8 cellular contexts compared by ENCODE assay signal in the genomic region with DNA sequence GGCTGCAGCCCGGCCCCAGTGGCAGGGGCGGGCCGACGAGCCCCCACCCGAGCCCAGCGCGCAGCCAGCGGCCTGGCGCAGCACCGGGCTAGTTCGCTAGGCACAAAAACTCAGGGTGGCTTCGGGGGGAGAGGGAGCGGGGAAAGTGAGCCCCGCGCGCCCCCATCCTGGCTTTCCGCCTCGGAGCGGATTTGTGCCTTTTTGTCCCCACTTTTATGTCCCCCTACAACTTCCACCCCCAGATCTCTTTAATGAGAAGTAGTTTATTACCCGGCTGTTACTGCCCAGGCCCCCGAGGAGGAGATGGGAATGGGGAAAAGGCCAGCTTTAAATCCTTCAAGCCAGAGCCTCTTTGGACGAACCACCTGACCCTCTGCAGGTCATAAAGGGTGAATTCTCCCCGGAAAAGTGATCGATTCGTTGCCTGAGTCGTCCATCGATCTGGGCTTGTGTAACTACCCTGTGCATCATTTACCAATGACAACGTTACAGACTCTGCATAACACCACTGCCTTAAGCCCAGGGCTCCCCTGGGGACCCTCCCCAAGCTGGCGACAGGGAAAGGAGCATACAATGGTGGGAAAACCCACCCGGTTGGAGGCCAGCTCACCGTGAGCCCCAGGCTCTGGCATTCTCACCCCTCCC. TPM values are rescaled to one million over a fixed set of nuclear protein-coding genes. Genes with fewer than 3 reads are reported as not detected.
DNase-seq lines count a peak whose midpoint lies in the region; ATAC-seq and TF ChIP-seq lines count a peak whose summit lies in the region.

No MANE protein-coding gene starts in this region.

- H3K79me2 ChIP-seq in mesendoderm (ENCODE audit: control insufficient read depth, insufficient read depth, low read length), result peaks cover 22% of the 10 kb centered on the region

- H3K36me3 Mint-ChIP-seq in activated CD4-positive, alpha-beta T cell treated with anti-CD3 and anti-CD28 coated beads for 36 hours (ENCODE audit: low read depth), result no peaks in the 10 kb centered on the region

- H4K5ac ChIP-seq in mesendoderm (ENCODE audit: low read length), result no peak overlapping the region

- peak overlapping the region; percentile 65 for H3K9ac ChIP-seq in mesendoderm (ENCODE audit: low read length)

- no peaks in the 10 kb centered on the region for H3K9me3 ChIP-seq in testis

- H3K27ac Mint-ChIP-seq in activated CD4-positive, alpha-beta T cell treated with anti-CD3 and anti-CD28 coated beads for 36 hours, result no peak overlapping the region

- peaks cover 10% of the 10 kb centered on the region for H3K4me1 Mint-ChIP-seq in activated CD4-positive, alpha-beta T cell treated with anti-CD3 and anti-CD28 coated beads for 36 hours

- peak overlapping the region; percentile 93 for H3K18ac ChIP-seq in mesendoderm (ENCODE audit: low read length)

- peak overlapping the region; percentile 48 for H3K4me3 Mint-ChIP-seq in activated CD4-positive, alpha-beta T cell treated with anti-CD3 and anti-CD28 coated beads for 36 hours

- H3K4ac ChIP-seq in mesendoderm (ENCODE audit: low read depth, low read length), result peak overlapping the region; percentile 79

- no peak overlapping the region for H2BK15ac ChIP-seq in mesendoderm (replicated peaks; ENCODE audit: low read depth)

- CTCF ChIA-PET in activated CD4-positive, alpha-beta T cell treated with anti-CD3 and anti-CD28 coated beads for 36 hours (lab: Charles Lee), result interaction anchor here (0.6 to 2.2 kb wide), 5 partner anchors 32 to 406 kb away, joined by 3 to 29 read pairs (median 4); no protein-coding TSS in a partner anchor

- peak overlapping the region; percentile 15 for H3K23ac ChIP-seq in mesendoderm (ENCODE audit: low read length)

- H3K79me1 ChIP-seq in mesendoderm (ENCODE audit: low read length), result peaks cover 20% of the 10 kb centered on the region

- H3K4me1 ChIP-seq in mesendoderm (ENCODE audit: control insufficient read depth, low read depth, low read length) (peaks cover 13% of the 10 kb centered on the region), testis (peaks cover 32% of the 10 kb centered on the region)

- H3K27me3 ChIP-seq in mesendoderm (ENCODE audit: insufficient read depth, low read length, poor library complexity), result no peaks in the 10 kb centered on the region
- H3K27me3 ChIP-seq in testis, result no peaks in the 10 kb centered on the region

- H2AK5ac ChIP-seq in mesendoderm (ENCODE audit: low read length), result no peak overlapping the region

- H3K4me2 ChIP-seq in mesendoderm (ENCODE audit: low read length), result peak overlapping the region; percentile 49

- DNase-seq in activated CD4-positive, alpha-beta T cell treated with anti-CD3 and anti-CD28 coated beads for 36 hours, result no peak
- no peak for DNase-seq in activated CD4-positive, alpha-beta T cell treated with anti-CD3 and anti-CD28 coated beads for 48 hours
- no peak for DNase-seq in cardiac fibroblast (ENCODE audit: low read depth in 2 of 2)
- peak; percentile 59 for DNase-seq in mesendoderm
- no peak for DNase-seq in testis
- DNase-seq in omental fat pad (ENCODE audit: low spot score), result no peak
- no peak for DNase-seq in activated CD8-positive, alpha-beta memory T cell treated with anti-CD3 and anti-CD28 coated beads, Interleukin-2, amount 50 U/mL, for 48 hours

- POLR2A ChIA-PET in activated CD4-positive, alpha-beta T cell treated with anti-CD3 and anti-CD28 coated beads for 36 hours (lab: Charles Lee), result no interaction called here

- H3K36me3 ChIP-seq in mesendoderm (ENCODE audit: control insufficient read depth, insufficient read depth, low read length) (no peaks in the 10 kb centered on the region), testis (ENCODE audit: low read depth, missing control alignments) (no peaks in the 10 kb centered on the region)

- H3K4me3 ChIP-seq in cardiac fibroblast (replicated peaks in 1 of 2; ENCODE audit: low read depth in 2 of 2, low read length in 2 of 2) (peak overlapping the region; percentile 29 to 74), mesendoderm (ENCODE audit: low read length) (peak overlapping the region; percentile 2), testis (peak overlapping the region; percentile 59 to 61)

- H4K8ac ChIP-seq in mesendoderm (ENCODE audit: low read depth, low read length), result no peak overlapping the region

- WGBS in mesendoderm (ENCODE audit: extremely low coverage, insufficient coverage, low lambda C conversion rate), result no CpG with 5 or more reads among the region's 31 CpGs
- 12% methylated on average over 20 to 27 of the region's 31 CpGs for whole genome bisulfite sequencing in testis, 2 donors

- no peak overlapping the region for H3K27ac ChIP-seq in mesendoderm (ENCODE audit: low read depth, low read length)
- no peak overlapping the region for H3K27ac ChIP-seq in testis

- peak overlapping the region; percentile 21 for H2BK120ac ChIP-seq in mesendoderm (ENCODE audit: low read depth, low read length)

- TF ChIP-seq POLR2A in testis (IDR thresholded peaks at IDR 0.05), result no peak

- no peak for TF ChIP-seq CTCF in cardiac fibroblast (IDR thresholded peaks at IDR 0.05; ENCODE audit: low read depth, low read length)
- no peak for TF ChIP-seq CTCF in testis (IDR thresholded peaks at IDR 0.05)
- TF ChIP-seq CTCF in omental fat pad (IDR thresholded peaks at IDR 0.05), result no peak

- H3K56ac ChIP-seq in mesendoderm (ENCODE audit: low read length), result peak overlapping the region; percentile 77

- no peaks in the 10 kb centered on the region for H3K9me3 Mint-ChIP-seq in activated CD4-positive, alpha-beta T cell treated with anti-CD3 and anti-CD28 coated beads for 36 hours (ENCODE audit: low read depth)

- peaks cover 31% of the 10 kb centered on the region for H3K27me3 Mint-ChIP-seq in activated CD4-positive, alpha-beta T cell treated with anti-CD3 and anti-CD28 coated beads for 36 hours

- ATAC-seq in activated CD4-positive, alpha-beta T cell treated with anti-CD3 and anti-CD28 coated beads for 36 hours, result no peak
- ATAC-seq in HG03280 (IDR thresholded peaks at IDR 0.05; ENCODE audit: unreplicated experiment), result no peak
- ATAC-seq in omental fat pad (ENCODE audit: low FRiP score), result no peak

- intact Hi-C loops in activated CD4-positive, alpha-beta T cell treated with anti-CD3 and anti-CD28 coated beads for 36 hours (cut with DNase I, micrococcal nuclease), result no loop called here
- intact Hi-C loops in testis (cut with DNase I; ENCODE audit: low total_unique reads), result loop anchor here (5.0 kb wide), 1 partner anchor 139 kb away; no protein-coding TSS in a partner anchor

- peak overlapping the region; percentile 34 for H2BK5ac ChIP-seq in mesendoderm (ENCODE audit: low read length)

RNA-seq across cellular contexts. Expression of gene SH3PXD2A, which starts 0.6 kb away (rescaled TPM):
- 1 to 10 TPM; 6.7 to 7.7 TPM for total RNA-seq in activated CD4-positive, alpha-beta T cell treated with anti-CD3 and anti-CD28 coated beads for 36 hours
- 7.7 TPM for polyA plus RNA-seq in mesendoderm (2013, experiment 1 of 2)
- 7.8 TPM for polyA plus RNA-seq in mesendoderm (2013, experiment 2 of 2)
- 10 to 100 TPM; 10.8 to 12.0 TPM for total RNA-seq in testis
- polyA plus RNA-seq in testis (ENCODE audit: insufficient read depth, low read depth, low replicate concordance), result 12.1 TPM
- total RNA-seq in omental fat pad, result 10 to 100 TPM; 21.0 to 36.3 (median 22.5) TPM

Comparison
In these comparisons a context has a peak if more than half of its experiments do, and no peak if none do; other contexts are left out.
1. H3K4me3 ChIP-seq: peak in every context shown above with its lines; median percentile 60 in testis; 52 in cardiac fibroblast; 2 in mesendoderm.